ENCODE assay signal across 1 cellular context in the genomic region with DNA sequence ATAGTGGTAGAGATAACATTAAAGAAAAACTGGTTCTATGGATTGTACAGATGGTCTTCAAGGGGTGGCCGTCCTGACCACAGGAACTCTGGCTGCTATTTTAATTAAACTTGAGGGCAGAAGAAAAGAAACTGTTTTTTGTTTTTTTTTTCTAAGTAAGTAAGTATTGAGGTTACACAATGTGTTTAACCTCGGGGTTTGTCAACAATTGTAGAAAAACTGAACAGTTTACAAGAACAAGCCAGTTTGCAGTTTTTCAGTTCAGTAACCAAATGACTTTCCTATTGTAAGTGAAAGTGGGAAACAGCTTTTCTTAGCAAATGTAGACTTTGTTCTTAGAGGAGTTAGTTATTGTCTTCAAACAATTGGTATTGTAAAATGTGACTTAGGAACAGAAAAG.
TF ChIP-seq lines count a peak whose summit lies in the region.

No MANE protein-coding gene starts in this region.

TF ChIP-seq in IMR-90, 13 proteins besides CTCF, POLR2A, EP300 and RAD21 (continued from another document):
- TF ChIP-seq, protein P1, sequence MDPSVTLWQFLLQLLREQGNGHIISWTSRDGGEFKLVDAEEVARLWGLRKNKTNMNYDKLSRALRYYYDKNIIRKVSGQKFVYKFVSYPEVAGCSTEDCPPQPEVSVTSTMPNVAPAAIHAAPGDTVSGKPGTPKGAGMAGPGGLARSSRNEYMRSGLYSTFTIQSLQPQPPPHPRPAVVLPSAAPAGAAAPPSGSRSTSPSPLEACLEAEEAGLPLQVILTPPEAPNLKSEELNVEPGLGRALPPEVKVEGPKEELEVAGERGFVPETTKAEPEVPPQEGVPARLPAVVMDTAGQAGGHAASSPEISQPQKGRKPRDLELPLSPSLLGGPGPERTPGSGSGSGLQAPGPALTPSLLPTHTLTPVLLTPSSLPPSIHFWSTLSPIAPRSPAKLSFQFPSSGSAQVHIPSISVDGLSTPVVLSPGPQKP (IDR thresholded peaks at IDR 0.05; ENCODE audit: borderline replicate concordance, low read depth, low read length): no peak
- no peak for TF ChIP-seq MAFK (IDR thresholded peaks at IDR 0.05; ENCODE audit: low read depth, low read length)
- TF ChIP-seq BHLHE40 (IDR thresholded peaks at IDR 0.05; ENCODE audit: low read depth, low read length): no peak
- TF ChIP-seq RCOR1 (IDR thresholded peaks at IDR 0.05; ENCODE audit: insufficient replicate concordance, low read length): no peak
- TF ChIP-seq MAZ (IDR thresholded peaks at IDR 0.05; ENCODE audit: borderline replicate concordance, low read depth, low read length): no peak
TF ChIP-seq in IMR-90: peak in this region for 0.
